In genomic region chr11:2465201-2466068, GRCh38 we compare ENCODE assay signal across 27 cellular contexts. TPM values are rescaled to one million over a fixed set of nuclear protein-coding genes. Genes with fewer than 3 reads are reported as not detected.
A peak's percentile ranks its signal among the peaks of the same experiment; 100 is the strongest.
DNase-seq lines count a peak whose midpoint lies in the region; ATAC-seq and TF ChIP-seq lines count a peak whose summit lies in the region.
"Had no signal": no experiment of that assay in that cellular context is flagged by ENCODE, and none has a peak within 500 bp of the region (broad histone marks: within the 10 kb centered on the region; RNA-seq: fewer than 3 reads in every experiment).

No MANE protein-coding gene starts in this region.

- no peak for ATAC-seq in activated naive CD8-positive, alpha-beta T cell treated with anti-CD3 and anti-CD28 coated beads, Interleukin-2, amount 10 ng/mL, durations not matched to agents 7 days and 5 days (ENCODE audit: low read depth)
- ATAC-seq in body of pancreas = no peak
- ATAC-seq in HG03039 (IDR thresholded peaks at IDR 0.05; ENCODE audit: unreplicated experiment) = no peak
- ATAC-seq in GM21528 (IDR thresholded peaks at IDR 0.05; ENCODE audit: low FRiP score, unreplicated experiment) = no peak
- ATAC-seq: activated CD8-positive, alpha-beta T cell treated with anti-CD3 and anti-CD28 coated beads, Interleukin-2, amount 10 ng/mL, durations not matched to agents 7 days and 5 days; natural killer cell treated with Interleukin-12 subunit alpha and Interleukin-12 subunit beta and Interleukin-15 and Interleukin-18, amount 100 ng/mL, for 72 hours had no signal

- H3K4me1 Mint-ChIP-seq in activated naive CD8-positive, alpha-beta T cell treated with anti-CD3 and anti-CD28 coated beads, Interleukin-2, amount 10 ng/mL, durations not matched to agents 7 days and 5 days = peaks cover 27% of the 10 kb centered on the region
- H3K4me1 Mint-ChIP-seq in activated naive CD8-positive, alpha-beta T cell treated with anti-CD3 and anti-CD28 coated beads for 36 hours = peaks cover 58% of the 10 kb centered on the region
- H3K4me1 Mint-ChIP-seq: H9 had no signal

- peaks cover 2% of the 10 kb centered on the region for H3K36me3 Mint-ChIP-seq in activated naive CD8-positive, alpha-beta T cell treated with anti-CD3 and anti-CD28 coated beads, Interleukin-2, amount 10 ng/mL, durations not matched to agents 7 days and 5 days
- H3K36me3 Mint-ChIP-seq in activated naive CD8-positive, alpha-beta T cell treated with anti-CD3 and anti-CD28 coated beads for 36 hours = no peaks in the 10 kb centered on the region
- H3K36me3 Mint-ChIP-seq: immature natural killer cell; natural killer cell treated with Interleukin-12 subunit alpha and Interleukin-12 subunit beta and Interleukin-15 and Interleukin-18, amount 100 ng/mL, for 72 hours had no signal

- H3K27me3 Mint-ChIP-seq in activated naive CD8-positive, alpha-beta T cell treated with anti-CD3 and anti-CD28 coated beads, Interleukin-2, amount 10 ng/mL, durations not matched to agents 7 days and 5 days = peaks cover 10% of the 10 kb centered on the region
- H3K27me3 Mint-ChIP-seq in activated naive CD8-positive, alpha-beta T cell treated with anti-CD3 and anti-CD28 coated beads for 36 hours = no peaks in the 10 kb centered on the region

- H3K27me3 ChIP-seq in body of pancreas (no peaks in the 10 kb centered on the region), testis (no peaks in the 10 kb centered on the region)

- H3K4me3 Mint-ChIP-seq in activated naive CD8-positive, alpha-beta T cell treated with anti-CD3 and anti-CD28 coated beads, Interleukin-2, amount 10 ng/mL, durations not matched to agents 7 days and 5 days = no peak overlapping the region
- no peak overlapping the region for H3K4me3 Mint-ChIP-seq in activated naive CD8-positive, alpha-beta T cell treated with anti-CD3 and anti-CD28 coated beads for 36 hours
- H3K4me3 Mint-ChIP-seq: activated CD8-positive, alpha-beta T cell treated with anti-CD3 and anti-CD28 coated beads, Interleukin-2, amount 10 ng/mL, durations not matched to agents 7 days and 5 days; CD14-positive monocyte; H9; natural killer cell treated with Interleukin-12 subunit alpha and Interleukin-12 subunit beta and Interleukin-15 and Interleukin-18, amount 100 ng/mL, for 72 hours had no signal

- TF ChIP-seq CTCF in body of pancreas (IDR thresholded peaks at IDR 0.05) = no peak
- TF ChIP-seq CTCF in testis (IDR thresholded peaks at IDR 0.05) = no peak

- TF ChIP-seq POLR2A in body of pancreas (IDR thresholded peaks at IDR 0.05) (no peak), testis (IDR thresholded peaks at IDR 0.05) (no peak)

- DNase-seq in activated naive CD8-positive, alpha-beta T cell treated with anti-CD3 and anti-CD28 coated beads, Interleukin-2, amount 10 ng/mL, durations not matched to agents 7 days and 5 days = no peak
- no peak for DNase-seq in activated naive CD8-positive, alpha-beta T cell treated with anti-CD3 and anti-CD28 coated beads for 36 hours
- DNase-seq in body of pancreas (peak in 3 of 4 donors; percentile 13 to 62 (median 40)), mesenteric fat pad (ENCODE audit: low spot score) (peak; percentile 88), testis (peak; percentile 16), SKM-1 (lab: John Stamatoyannopoulos, UW; ENCODE audit: unreplicated experiment) (no peak)
- DNase-seq: activated CD8-positive, alpha-beta T cell treated with anti-CD3 and anti-CD28 coated beads, Interleukin-2, amount 10 ng/mL, durations not matched to agents 7 days and 5 days; central memory CD4-positive, alpha-beta T cell; DMS 273 treated with DMSO at 0.1 percent for 48 hours; GDM1; H9; immature natural killer cell; NCI-H1417; NCI-H2171 treated with DMSO at 0.1 percent for 48 hours; NCI-H774; OCI-M1; stimulated activated CD4-positive, alpha-beta T cell treated with anti-CD3 and anti-CD28 coated beads, Interleukin-4, amount 100 ng/mL, for 4 hours had no signal

- H3K9me3 ChIP-seq in body of pancreas (no peaks in the 10 kb centered on the region), testis (no peaks in the 10 kb centered on the region)

- H3K36me3 ChIP-seq in body of pancreas (replicated peaks in 1 of 2; ENCODE audit: insufficient read depth in 1 of 2, low read depth in 2 of 2) (no peaks in the 10 kb centered on the region), testis (ENCODE audit: low read depth, missing control alignments) (no peaks in the 10 kb centered on the region)

- H3K4me3 ChIP-seq in body of pancreas = no peak overlapping the region
- no peak overlapping the region for H3K4me3 ChIP-seq in testis

- POLR2A ChIA-PET in activated naive CD8-positive, alpha-beta T cell treated with anti-CD3 and anti-CD28 coated beads, Interleukin-2, amount 10 ng/mL, durations not matched to agents 7 days and 5 days (lab: Charles Lee) = interaction anchor here (0.9 to 2.0 kb wide), 4 partner anchors 14 to 20 kb away, joined by 3 to 6 read pairs (median 4); partner anchors contain the start of gene KCNQ1

- peak overlapping the region; percentile 30 for H3K27ac Mint-ChIP-seq in activated naive CD8-positive, alpha-beta T cell treated with anti-CD3 and anti-CD28 coated beads, Interleukin-2, amount 10 ng/mL, durations not matched to agents 7 days and 5 days
- no peak overlapping the region for H3K27ac Mint-ChIP-seq in activated naive CD8-positive, alpha-beta T cell treated with anti-CD3 and anti-CD28 coated beads for 36 hours
- H3K27ac Mint-ChIP-seq: H9; immature natural killer cell; natural killer cell treated with Interleukin-12 subunit alpha and Interleukin-12 subunit beta and Interleukin-15 and Interleukin-18, amount 100 ng/mL, for 72 hours; progenitor cell of endocrine pancreas had no signal

- intact Hi-C loops in body of pancreas (cut with DNase I) (no loop called here), testis (cut with DNase I; ENCODE audit: low total_unique reads) (no loop called here)

- H3K27ac ChIP-seq in body of pancreas (peak overlapping the region; percentile 42 to 99 (median 95)), testis (no peak overlapping the region)

- 68 to 79% methylated on average over 7 to 19 of the region's 20 CpGs for WGBS in body of pancreas, 2 donors
- 79 to 85% methylated on average over 8 to 20 of the region's 20 CpGs for WGBS in testis, 2 donors

- H3K4me1 ChIP-seq in body of pancreas = peaks cover 68% of the 10 kb centered on the region
- peaks cover 45% of the 10 kb centered on the region for H3K4me1 ChIP-seq in testis

- no peaks in the 10 kb centered on the region for H3K9me3 Mint-ChIP-seq in activated naive CD8-positive, alpha-beta T cell treated with anti-CD3 and anti-CD28 coated beads, Interleukin-2, amount 10 ng/mL, durations not matched to agents 7 days and 5 days
- H3K9me3 Mint-ChIP-seq in activated naive CD8-positive, alpha-beta T cell treated with anti-CD3 and anti-CD28 coated beads for 36 hours = no peaks in the 10 kb centered on the region
- H3K9me3 Mint-ChIP-seq: H9; immature natural killer cell; natural killer cell treated with Interleukin-12 subunit alpha and Interleukin-12 subunit beta and Interleukin-15 and Interleukin-18, amount 100 ng/mL, for 72 hours had no signal

RNA-seq across cellular contexts. Expression of gene KCNQ1, which starts 20.6 kb away (rescaled TPM):
- 10 to 100 TPM; 24.2 to 26.6 TPM for total RNA-seq in activated naive CD8-positive, alpha-beta T cell treated with anti-CD3 and anti-CD28 coated beads, Interleukin-2, amount 10 ng/mL, durations not matched to agents 7 days and 5 days
- total RNA-seq in activated naive CD8-positive, alpha-beta T cell treated with anti-CD3 and anti-CD28 coated beads for 36 hours = 1 to 10 TPM; 6.7 to 9.6 TPM
- total RNA-seq in body of pancreas (10 to 100 TPM; 38.9 to 46.1 TPM), mesenteric fat pad (10.7 TPM), testis (10 to 100 TPM; 12.8 to 24.2 TPM)
- polyA plus RNA-seq in testis (ENCODE audit: insufficient read depth, low read depth, low replicate concordance) = 6.0 TPM
- total RNA-seq: A673, fibroblast of lung had no signal
- polyA plus RNA-seq: fibroblast of lung had no signal

RNA-seq across cellular contexts. Expression of gene TRPM5, which starts 21.1 kb away (rescaled TPM):
- total RNA-seq in activated naive CD8-positive, alpha-beta T cell treated with anti-CD3 and anti-CD28 coated beads, Interleukin-2, amount 10 ng/mL, durations not matched to agents 7 days and 5 days = not detected
- not detected for total RNA-seq in activated naive CD8-positive, alpha-beta T cell treated with anti-CD3 and anti-CD28 coated beads for 36 hours
- 1 to 10 TPM in 1 of 2 donors, under 1 TPM in 1; under 0.01 to 2.6 TPM for total RNA-seq in body of pancreas
- total RNA-seq in mesenteric fat pad = not detected
- total RNA-seq in testis = 1 to 10 TPM in 1 of 2 donors, under 1 TPM in 1; 0.94 to 1.1 TPM
- 0.46 TPM for polyA plus RNA-seq in testis (ENCODE audit: insufficient read depth, low read depth, low replicate concordance)
- total RNA-seq: A673; activated CD8-positive, alpha-beta T cell treated with anti-CD3 and anti-CD28 coated beads, Interleukin-2, amount 10 ng/mL, durations not matched to agents 7 days and 5 days; fibroblast of lung; natural killer cell treated with Interleukin-12 subunit alpha and Interleukin-12 subunit beta and Interleukin-15 and Interleukin-18, amount 100 ng/mL, for 72 hours; SK-MEL-5; subcutaneous adipose tissue; T-helper 2 cell treated with Interferon-gamma antibody and Interleukin-4, amounts not matched to agents 100 ng/mL and 5 ng/mL, for 36 hours had no signal
- polyA plus RNA-seq: CD14-positive monocyte, fibroblast of lung, immature natural killer cell had no signal

Comparison
In these comparisons a context has a peak if more than half of its experiments do, and no peak if none do; other contexts are left out.
1. DNase-seq: peak in body of pancreas (3 of 4), mesenteric fat pad (single experiment) and testis (single experiment); none in activated naive CD8-positive, alpha-beta T cell treated with anti-CD3 and anti-CD28 coated beads, Interleukin-2, amount 10 ng/mL, durations not matched to agents 7 days and 5 days (single experiment), activated naive CD8-positive, alpha-beta T cell treated with anti-CD3 and anti-CD28 coated beads for 36 hours (single experiment) and SKM-1 (single experiment).
2. H3K27ac ChIP-seq: peak in body of pancreas (4 of 4); none in testis (0 of 2).